Comparison of ENCODE assay signal across 25 cellular contexts in the genomic region with DNA sequence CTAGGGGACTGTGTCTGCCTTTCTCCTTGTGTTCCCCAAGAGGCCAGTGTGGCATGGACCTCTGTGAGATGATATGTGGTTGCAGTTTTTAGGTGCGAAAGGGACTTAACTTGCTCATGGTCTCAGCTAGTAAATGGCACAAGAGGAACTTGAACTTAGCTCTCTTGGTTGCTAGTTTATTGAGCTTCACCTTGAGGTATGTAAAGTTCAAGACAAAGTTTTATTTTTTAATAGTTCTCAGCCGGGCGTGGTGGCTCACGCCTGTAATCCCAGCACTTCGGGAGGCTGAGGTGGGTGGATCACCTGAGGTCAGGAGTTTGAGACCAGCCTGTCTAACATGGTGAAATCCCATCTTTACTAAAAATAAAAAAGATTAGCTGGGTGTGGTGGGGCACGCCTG.
DNase-seq lines count a peak whose midpoint lies in the region; ATAC-seq, FAIRE-seq and TF ChIP-seq lines count a peak whose summit lies in the region.
"Had no signal": no experiment of that assay in that cellular context is flagged by ENCODE, and none has a peak within 500 bp of the region (broad histone marks: within the 10 kb centered on the region; RNA-seq: fewer than 3 reads in every experiment).

No MANE protein-coding gene starts in this region.

- no peak for TF ChIP-seq CTCF in left ventricle myocardium inferior (IDR thresholded peaks at IDR 0.05; ENCODE audit: borderline replicate concordance)

- H3K9ac ChIP-seq in mucosa of rectum (ENCODE audit: low read depth in 1 of 2, low read length in 2 of 2), result no peak overlapping the region
- H3K9ac ChIP-seq: BLaER1 treated with 17β-estradiol and CSF1 and Interleukin-3, amounts not matched to agents 10 nM and 100 nM had no signal

- no peak for ATAC-seq in left ventricle myocardium superior
- no peak for ATAC-seq in GM18861 (IDR thresholded peaks at IDR 0.05; ENCODE audit: unreplicated experiment)
- ATAC-seq: A549; CD8-positive, alpha-beta T cell; GM12878 had no signal

- peaks cover 43% of the 10 kb centered on the region for H3K4me1 ChIP-seq in left ventricle myocardium inferior
- no peaks in the 10 kb centered on the region for H3K4me1 ChIP-seq in mucosa of rectum (ENCODE audit: control insufficient read depth in 2 of 2, insufficient read depth in 2 of 2, low read length in 2 of 2)
- no peaks in the 10 kb centered on the region for H3K4me1 ChIP-seq in small intestine (ENCODE audit: control insufficient read depth in 2 of 2, insufficient read depth in 1 of 2, low read depth in 1 of 2, low read length in 1 of 2)
- H3K4me1 ChIP-seq: A549 had no signal

- intact Hi-C loops in left ventricle myocardium superior (cut with micrococcal nuclease), result no loop called here
- intact Hi-C loops in left ventricle myocardium inferior (cut with micrococcal nuclease), result no loop called here

- no peak for FAIRE-seq in small intestine (lab: Jason Lieb, UNC)
- FAIRE-seq: A549, GM12878, GM12892, GM18507, GM19239 had no signal

- DNase-seq in left ventricle myocardium superior (peak; percentile 3), left ventricle myocardium inferior (no peak), small intestine (peak; percentile 30), dedifferentiated amniotic fluid mesenchymal stem cell (ENCODE audit: extremely low spot score) (no peak)
- no peak for DNase-seq in activated CD4-positive, alpha-beta T cell treated with anti-CD3 and anti-CD28 coated beads for 48 hours
- DNase-seq: AML-193; CD4-positive, alpha-beta T cell; CD8-positive, alpha-beta T cell; DMS 273 treated with DMSO at 0.1 percent for 48 hours; DMS153; DMS53; DMS79; DND-41; EL; GDM1 had no signal

- no peaks in the 10 kb centered on the region for H3K27me3 ChIP-seq in left ventricle myocardium inferior (ENCODE audit: low read depth)
- no peaks in the 10 kb centered on the region for H3K27me3 ChIP-seq in mucosa of rectum (ENCODE audit: control insufficient read depth in 2 of 2, insufficient read depth in 2 of 2, low read length in 2 of 2)
- H3K27me3 ChIP-seq in small intestine (ENCODE audit: control insufficient read depth in 2 of 2, insufficient read depth in 2 of 2, low read length in 2 of 2), result no peaks in the 10 kb centered on the region
- H3K27me3 ChIP-seq: BLaER1 treated with 17β-estradiol and CSF1 and Interleukin-3, amounts not matched to agents 10 nM and 100 nM had no signal

- no peak overlapping the region for H3K4me3 ChIP-seq in left ventricle myocardium inferior
- H3K4me3 ChIP-seq in mucosa of rectum (ENCODE audit: low read length in 2 of 2), result no peak overlapping the region
- no peak overlapping the region for H3K4me3 ChIP-seq in small intestine (ENCODE audit: low read depth in 1 of 2, low read length in 2 of 2)
- H3K4me3 ChIP-seq: A549; BLaER1 treated with 17β-estradiol and CSF1 and Interleukin-3, amounts not matched to agents 10 nM and 100 nM; GM12878 had no signal

- no peaks in the 10 kb centered on the region for H3K9me3 ChIP-seq in left ventricle myocardium inferior (replicated peaks)
- no peaks in the 10 kb centered on the region for H3K9me3 ChIP-seq in mucosa of rectum (ENCODE audit: control insufficient read depth in 2 of 2, low read length in 2 of 2)
- H3K9me3 ChIP-seq in small intestine (ENCODE audit: control insufficient read depth, low read depth), result no peaks in the 10 kb centered on the region

- H3K27ac ChIP-seq in left ventricle myocardium inferior (replicated peaks) (no peak overlapping the region), mucosa of rectum (ENCODE audit: low read depth in 2 of 2, low read length in 2 of 2) (peak overlapping the region; percentile 13 to 28), small intestine (ENCODE audit: low read depth in 1 of 2, low read length in 1 of 2) (no peak overlapping the region)
- H3K27ac ChIP-seq: 22Rv1; A549; BLaER1 treated with 17β-estradiol and CSF1 and Interleukin-3, amounts not matched to agents 10 nM and 100 nM; C4-2B had no signal

- 75 to 89% (median 76%) methylated on average over 6 of the region's 6 CpGs for WGBS in small intestine, 3 donors

- H3K36me3 ChIP-seq in left ventricle myocardium inferior (peaks cover 35% of the 10 kb centered on the region), mucosa of rectum (ENCODE audit: control insufficient read depth in 2 of 2, insufficient read depth in 2 of 2, low read length in 2 of 2) (peaks cover 24 to 26% of the 10 kb centered on the region in 2 donors), small intestine (ENCODE audit: control insufficient read depth in 2 of 2, insufficient read depth in 2 of 2, low read length in 2 of 2) (peaks cover 4 to 5% of the 10 kb centered on the region in 2 donors)

Comparison
In these comparisons a context has a peak if more than half of its experiments do, and no peak if none do; other contexts are left out.
1. DNase-seq: peak in left ventricle myocardium superior (single experiment) and small intestine (single experiment); none in left ventricle myocardium inferior (single experiment), dedifferentiated amniotic fluid mesenchymal stem cell (single experiment) and activated CD4-positive, alpha-beta T cell treated with anti-CD3 and anti-CD28 coated beads for 48 hours (single experiment).
2. H3K27ac ChIP-seq: peak in mucosa of rectum (2 of 2); none in left ventricle myocardium inferior (single experiment) and small intestine (0 of 2).